ENCODE assay signal across 13 cellular contexts in the genomic region with DNA sequence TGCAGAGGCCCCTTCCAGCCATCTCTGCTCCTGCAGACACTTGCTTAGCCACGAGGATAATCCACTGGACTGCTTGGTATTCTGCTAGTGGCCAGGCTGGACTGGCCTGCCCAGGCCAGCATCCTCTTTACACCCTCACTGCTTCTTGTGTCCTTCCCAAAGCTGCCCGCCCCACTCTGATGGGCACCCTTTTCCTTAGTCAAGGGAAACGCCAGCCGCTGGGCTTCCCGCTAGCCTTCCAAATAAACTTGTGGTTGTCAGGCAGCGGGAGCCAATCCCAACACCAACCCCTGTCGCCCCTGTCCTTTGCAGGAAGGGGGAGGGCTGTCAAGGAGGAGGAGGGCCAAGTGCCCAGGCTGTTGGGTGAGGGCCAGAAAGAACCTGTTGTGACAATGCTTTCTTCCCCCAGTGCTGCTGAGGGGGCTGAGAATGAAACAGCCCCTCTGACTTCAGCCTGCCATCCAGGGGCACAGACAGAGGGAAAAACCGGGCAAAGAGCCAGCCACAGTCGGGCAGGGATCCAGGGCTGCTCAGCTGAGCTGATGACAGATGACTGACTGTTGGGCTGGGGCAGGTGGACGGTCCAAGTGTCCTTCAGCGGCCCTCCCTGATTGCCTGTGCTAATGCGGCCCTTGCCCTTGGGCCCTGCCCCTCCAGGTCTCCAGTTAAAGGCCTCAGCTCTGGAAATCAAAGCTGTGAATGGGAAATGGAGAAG. TPM values are rescaled to one million over a fixed set of nuclear protein-coding genes. Genes with fewer than 3 reads are reported as not detected.
DNase-seq lines count a peak whose midpoint lies in the region; ATAC-seq and TF ChIP-seq lines count a peak whose summit lies in the region.
"Not testable (repeated sequence)": the region's sequence is repeated elsewhere in the genome, so short reads cannot be mapped to it uniquely, and the experiment has no call there.
"Had no signal": no experiment of that assay in that cellular context is flagged by ENCODE, and none has a peak within 500 bp of the region (broad histone marks: within the 10 kb centered on the region; RNA-seq: fewer than 3 reads in every experiment).

No MANE protein-coding gene starts in this region.

- TF ChIP-seq EP300 in Ishikawa (IDR thresholded peaks at IDR 0.05; ENCODE audit: borderline replicate concordance): not testable (repeated sequence)

- H3K27me3 ChIP-seq in colonic mucosa: not testable (repeated sequence)

- H3K9me3 ChIP-seq in colonic mucosa, mucosa of descending colon: not testable (repeated sequence)

- not testable (repeated sequence) for TF ChIP-seq RAD21 in Ishikawa (IDR thresholded peaks at IDR 0.05; ENCODE audit: low read depth)

- H3K4me3 ChIP-seq in colonic mucosa, mucosa of descending colon: not testable (repeated sequence)

- not testable (repeated sequence) for H3K9ac ChIP-seq in colonic mucosa (ENCODE audit: low read depth in 2 of 2, low read length in 2 of 2)

- H3K27ac ChIP-seq in colonic mucosa: not testable (repeated sequence)
- H3K27ac ChIP-seq in substantia nigra (ENCODE audit: low read depth, low read length, poor library complexity, severe bottlenecking): peak overlapping the region; percentile 42

- not testable (repeated sequence) for H3K4me1 ChIP-seq in colonic mucosa
- peaks cover 11% of the 10 kb centered on the region for H3K4me1 ChIP-seq in mucosa of descending colon (ENCODE audit: low read depth)

- intact Hi-C loops in colonic mucosa (cut with DNase I); left cardiac atrium (cut with DNase I); mucosa of descending colon (cut with DNase I, micrococcal nuclease): not testable (repeated sequence)

- DNase-seq in Ammon's horn (ENCODE audit: low spot score): peak; percentile 74
- DNase-seq in NCI-H2227 (lab: John Stamatoyannopoulos, UW; ENCODE audit: unreplicated experiment): peak; percentile 9
- peak; percentile 62 for DNase-seq in colonic mucosa
- DNase-seq in left cardiac atrium: peak; percentile 66
- peak in 2 of 3 donors; percentile 61 to 67 for DNase-seq in mucosa of descending colon
- peak in 47 of 49 donors; percentile 8 to 93 (median 69) for DNase-seq in substantia nigra (lab: John Stamatoyannopoulos, UW)

- not testable (repeated sequence) for TF ChIP-seq CTCF in colonic mucosa (IDR thresholded peaks at IDR 0.05); mucosa of descending colon (IDR thresholded peaks at IDR 0.05)

- not testable (repeated sequence) for H3K36me3 ChIP-seq in colonic mucosa; mucosa of descending colon (ENCODE audit: low read depth)

- ATAC-seq in SK-N-SH treated with all-trans-retinoic acid at 6 μM for 48 hours (peak; percentile 67), left cardiac atrium (peak; percentile 78 to 86), mucosa of descending colon (peak; percentile 63)

TF ChIP-seq in Ishikawa, 13 proteins besides CTCF, POLR2A, EP300 and RAD21:
- TF ChIP-seq NFIC (IDR thresholded peaks at IDR 0.05): peak; percentile 76

RNA-seq across cellular contexts. Expression of gene CHST6, which starts 3.5 kb away (rescaled TPM):
- total RNA-seq in colonic mucosa: 1 to 10 TPM; 2.7 to 5.6 TPM
- 1 to 10 TPM; 4.4 to 4.6 TPM for total RNA-seq in left cardiac atrium
- total RNA-seq in mucosa of descending colon: 1 to 10 TPM; 1.8 to 2.9 (median 2.9) TPM
- total RNA-seq: activated T-helper 1 cell treated with anti-CD3 and anti-CD28 coated beads, Interleukin-12 subunit alpha, Interleukin-12 subunit beta, Interleukin-2, Interleukin-4 antibody, amounts not matched to agents 30 ng/mL and 10 ng/mL and 1 ng/mL, durations not matched to agents 14 hours and 24 hours and 36 hours; natural killer cell had no signal

RNA-seq across cellular contexts. Expression of gene TMEM170A, which starts 34.3 kb away (rescaled TPM):
- total RNA-seq in colonic mucosa (10 to 100 TPM; 39.7 to 50.9 TPM), left cardiac atrium (10 to 100 TPM in 1 of 2 donors, 1 to 10 TPM in 1; 10.0 to 12.2 TPM), mucosa of descending colon (10 to 100 TPM; 46.7 to 76.8 (median 46.7) TPM)

RNA-seq across cellular contexts. Expression of gene CHST5, which starts 37.1 kb away (rescaled TPM):
- 100 to 1,000 TPM; 107 to 142 TPM for total RNA-seq in colonic mucosa
- total RNA-seq in left cardiac atrium: under 1 TPM in 1 of 2 donors, not detected in 1; 0.37 TPM
- total RNA-seq in mucosa of descending colon: 100 to 1,000 TPM in 2 of 3 donors, 10 to 100 TPM in 1; 27.4 to 111 (median 105) TPM
- total RNA-seq: activated T-helper 1 cell treated with anti-CD3 and anti-CD28 coated beads, Interleukin-12 subunit alpha, Interleukin-12 subunit beta, Interleukin-2, Interleukin-4 antibody, amounts not matched to agents 30 ng/mL and 10 ng/mL and 1 ng/mL, durations not matched to agents 14 hours and 24 hours and 36 hours; esophagus mucosa; hepatocyte; liver; natural killer cell had no signal

RNA-seq across cellular contexts. Expression of gene TMEM231, which starts 57.3 kb away (rescaled TPM):
- 1 to 10 TPM; 4.7 to 6.3 TPM for total RNA-seq in colonic mucosa
- total RNA-seq in left cardiac atrium: 1 to 10 TPM; 5.6 to 7.3 TPM
- 1 to 10 TPM; 4.7 to 7.3 (median 5.5) TPM for total RNA-seq in mucosa of descending colon

Comparison
In these comparisons a context has a peak if more than half of its experiments do, and no peak if none do; other contexts are left out.
1. DNase-seq: peak in every context shown above with its lines; median percentile 74 in Ammon's horn; 69 in substantia nigra; 66 in left cardiac atrium; 64 in mucosa of descending colon; 62 in colonic mucosa; 9 in NCI-H2227.
2. RNA of gene CHST5, which starts 37.1 kb away (total RNA-seq): 107 to 142 TPM in colonic mucosa and 27.4 to 111 TPM in mucosa of descending colon; 0.37 TPM in left cardiac atrium; every median in the first group is over 10 times any median in the second.
3. Peak in every context shown above with its lines, with median percentiles within 50 percentile points of each other: ATAC-seq.